ENCODE assay signal across 8 cellular contexts in the genomic region with DNA sequence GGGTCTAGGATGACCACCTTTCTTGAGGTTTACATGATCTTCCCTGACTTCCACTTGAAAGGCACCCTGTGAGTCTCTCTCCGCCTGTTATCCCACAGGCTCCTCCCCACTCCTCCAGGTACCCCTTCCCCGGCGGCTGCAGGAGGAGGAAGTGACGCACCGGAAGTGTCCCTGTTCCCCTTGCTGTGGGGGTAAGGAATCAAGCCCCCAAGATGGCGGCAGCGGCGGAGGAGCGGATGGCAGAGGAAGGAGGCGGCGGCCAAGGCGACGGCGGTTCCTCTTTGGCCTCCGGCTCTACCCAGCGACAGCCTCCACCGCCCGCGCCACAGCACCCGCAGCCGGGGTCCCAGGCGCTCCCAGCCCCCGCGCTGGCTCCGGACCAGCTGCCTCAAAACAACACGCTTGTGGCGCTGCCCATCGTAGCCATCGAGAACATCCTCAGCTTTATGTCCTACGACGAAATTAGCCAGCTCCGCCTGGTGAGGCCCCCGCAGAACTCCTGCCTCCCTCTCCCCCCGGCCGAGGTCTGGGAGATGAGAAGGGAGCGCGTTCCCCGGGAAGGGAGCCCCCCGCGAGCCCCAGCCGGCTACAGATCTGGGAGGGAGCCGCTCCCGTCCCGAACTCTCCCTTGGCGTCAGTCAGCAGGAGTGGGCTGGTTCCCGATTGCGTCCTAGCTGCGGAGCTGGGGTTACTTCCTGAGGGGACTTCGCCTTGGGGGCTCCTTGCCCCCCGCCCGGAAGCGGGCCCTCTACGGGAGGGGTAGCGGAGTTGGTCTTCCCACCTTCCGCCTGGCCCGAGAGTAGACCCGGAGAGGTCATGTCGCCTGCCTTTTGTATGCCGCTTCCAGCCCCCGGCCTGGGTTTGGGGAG. TPM values are rescaled to one million over a fixed set of nuclear protein-coding genes. Genes with fewer than 3 reads are reported as not detected.
A peak's percentile ranks its signal among the peaks of the same experiment; 100 is the strongest.
DNase-seq lines count a peak whose midpoint lies in the region; ATAC-seq, FAIRE-seq and TF ChIP-seq lines count a peak whose summit lies in the region.

A gene with protein sequence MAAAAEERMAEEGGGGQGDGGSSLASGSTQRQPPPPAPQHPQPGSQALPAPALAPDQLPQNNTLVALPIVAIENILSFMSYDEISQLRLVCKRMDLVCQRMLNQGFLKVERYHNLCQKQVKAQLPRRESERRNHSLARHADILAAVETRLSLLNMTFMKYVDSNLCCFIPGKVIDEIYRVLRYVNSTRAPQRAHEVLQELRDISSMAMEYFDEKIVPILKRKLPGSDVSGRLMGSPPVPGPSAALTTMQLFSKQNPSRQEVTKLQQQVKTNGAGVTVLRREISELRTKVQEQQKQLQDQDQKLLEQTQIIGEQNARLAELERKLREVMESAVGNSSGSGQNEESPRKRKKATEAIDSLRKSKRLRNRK (plus strand): TSS at position 194 of the 869 bp plus-strand sequence. CDS start 19 bp downstream, at position 213.

- H3K27ac ChIP-seq in small intestine (ENCODE audit: low read depth in 1 of 2, low read length in 1 of 2) = peak within 1 kb of the TSS; percentile 92 to 94

- ATAC-seq in GM18907 (IDR thresholded peaks at IDR 0.05; ENCODE audit: unreplicated experiment) = peak; percentile 98
- ATAC-seq in HG03159 (IDR thresholded peaks at IDR 0.05; ENCODE audit: unreplicated experiment) = peak; percentile 99

- H3K9me3 ChIP-seq in small intestine (ENCODE audit: control insufficient read depth, low read depth) = no peaks in the 10 kb centered on the region

- 0 to 1% (median 0%) methylated on average over 48 to 60 of the region's 60 CpGs for WGBS in small intestine, 3 donors

- POLR2A ChIA-PET in AG04449 (lab: Yijun Ruan, JAX) = interaction anchor here (0.6 kb wide), 1 partner anchor 230 kb away, joined by 4 read pairs; no protein-coding TSS in a partner anchor

- no peaks in the 10 kb centered on the region for H3K4me1 ChIP-seq in small intestine (ENCODE audit: control insufficient read depth in 2 of 2, insufficient read depth in 1 of 2, low read depth in 1 of 2, low read length in 1 of 2)

- TF ChIP-seq CTCF in AG04449 (IDR thresholded peaks at IDR 0.05; ENCODE audit: insufficient read depth, low read length, missing control alignments) (no peak), WI38 (IDR thresholded peaks at IDR 0.05; ENCODE audit: low read depth, low read length) (no peak), bronchial epithelial cell (IDR thresholded peaks at IDR 0.05; ENCODE audit: insufficient read depth, low read length, severe bottlenecking) (no peak)

- peak; percentile 61 for DNase-seq in AG04449 (ENCODE audit: low read depth, low spot score)
- DNase-seq in NCI-H2227 treated with DMSO at 0.1 percent for 48 hours (lab: John Stamatoyannopoulos, UW) = peak; percentile 94
- DNase-seq in bronchial epithelial cell (ENCODE audit: low read depth) = peak; percentile 89
- DNase-seq in iPS-NIHi11 (ENCODE audit: low spot score) = peak; percentile 96
- DNase-seq in small intestine = peak; percentile 96

- no peaks in the 10 kb centered on the region for H3K36me3 ChIP-seq in bronchial epithelial cell (ENCODE audit: control insufficient read depth, insufficient read depth, low read length)
- H3K36me3 ChIP-seq in small intestine (ENCODE audit: control insufficient read depth in 2 of 2, insufficient read depth in 2 of 2, low read length in 2 of 2) = no peaks in the 10 kb centered on the region

- FAIRE-seq in bronchial epithelial cell (lab: Jason Lieb, UNC) = no peak
- FAIRE-seq in small intestine (lab: Jason Lieb, UNC) = no peak

- H3K27me3 ChIP-seq in bronchial epithelial cell (ENCODE audit: control insufficient read depth, insufficient read depth, low read length) (no peaks in the 10 kb centered on the region), small intestine (ENCODE audit: control insufficient read depth in 2 of 2, insufficient read depth in 2 of 2, low read length in 2 of 2) (no peaks in the 10 kb centered on the region)

- CTCF ChIA-PET in AG04449 (lab: Yijun Ruan, JAX) = interaction anchor here (0.9 to 5.4 kb wide), 4 partner anchors 8 to 343 kb away, joined by 3 to 84 read pairs (median 17); no protein-coding TSS in a partner anchor

- peak within 1 kb of the TSS; percentile 84 for H3K4me3 ChIP-seq in AG04449 (ENCODE audit: low read depth, low read length)
- H3K4me3 ChIP-seq in WI38 (ENCODE audit: low read depth, low read length) = peak within 1 kb of the TSS; percentile 97
- peak within 1 kb of the TSS; percentile 95 for H3K4me3 ChIP-seq in bronchial epithelial cell (ENCODE audit: low read depth, low read length)
- H3K4me3 ChIP-seq in small intestine (ENCODE audit: low read depth in 1 of 2, low read length in 2 of 2) = peak within 1 kb of the TSS; percentile 97 to 99

RNA-seq across cellular contexts. Expression of the gene that starts here (rescaled TPM):
- total RNA-seq in bronchial epithelial cell = 35.8 and 42.0 TPM in 2 replicates
- 1 to 10 TPM; 7.8 to 9.9 (median 8.9) TPM for polyA plus RNA-seq in small intestine

Comparison
In these comparisons a context has a peak if more than half of its experiments do, and no peak if none do; other contexts are left out.
1. Peak in every context shown above with its lines: DNase-seq, ATAC-seq, H3K4me3 ChIP-seq and H3K27ac ChIP-seq.